In genomic region chr1:9087411-9087810, GRCh38 we compare ENCODE assay signal across 19 cellular contexts. TPM values are rescaled to one million over a fixed set of nuclear protein-coding genes. Genes with fewer than 3 reads are reported as not detected.
"Had no signal": no experiment of that assay in that cellular context is flagged by ENCODE, and none has a peak within 500 bp of the region (broad histone marks: within the 10 kb centered on the region; RNA-seq: fewer than 3 reads in every experiment).

No MANE protein-coding gene starts in this region.

- H3K27ac Mint-ChIP-seq: dendritic cell treated with granulocyte-macrophage colony-stimulating factor and Interleukin-4, amounts not matched to agents 40 ng/mL and 50 ng/mL, for 4 days; effector memory CD8-positive, alpha-beta T cell; endodermal cell had no signal

- H3K4me3 Mint-ChIP-seq: dendritic cell treated with granulocyte-macrophage colony-stimulating factor and Interleukin-4, amounts not matched to agents 40 ng/mL and 50 ng/mL, for 4 days; effector memory CD8-positive, alpha-beta T cell; endodermal cell; naive thymus-derived CD4-positive, alpha-beta T cell had no signal

- H3K36me3 Mint-ChIP-seq: naive thymus-derived CD4-positive, alpha-beta T cell had no signal

- H3K4me3 ChIP-seq: colonic mucosa, gastroesophageal sphincter, heart left ventricle, left lung, lower lobe of right lung had no signal

- H3K36me3 ChIP-seq: colonic mucosa, gastroesophageal sphincter, heart left ventricle, left lung, lower lobe of right lung had no signal

- H3K4me1 Mint-ChIP-seq: endodermal cell had no signal

- H3K27me3 ChIP-seq: colonic mucosa, gastroesophageal sphincter, heart left ventricle, left lung had no signal

- H3K9me3 ChIP-seq: colonic mucosa, gastroesophageal sphincter, left lung, lower lobe of right lung had no signal

- H3K27ac ChIP-seq: colonic mucosa, epithelial cell of prostate, foreskin keratinocyte, gastroesophageal sphincter, heart left ventricle, lower lobe of right lung had no signal

- H3K9me3 Mint-ChIP-seq: dendritic cell treated with granulocyte-macrophage colony-stimulating factor and Interleukin-4, amounts not matched to agents 40 ng/mL and 50 ng/mL, for 4 days; effector memory CD8-positive, alpha-beta T cell; naive thymus-derived CD4-positive, alpha-beta T cell had no signal

- DNase-seq: colonic mucosa; cortex of kidney; effector CD8-positive, alpha-beta T cell; effector memory CD8-positive, alpha-beta T cell; endodermal cell; erythroblast; foreskin keratinocyte; heart left ventricle; hippocampal formation; left cardiac atrium; left lung; left ventricle myocardium superior; lower lobe of right lung; midbrain; naive thymus-derived CD4-positive, alpha-beta T cell had no signal

RNA-seq across cellular contexts. Expression of gene SLC2A5, which starts 18.0 kb away (rescaled TPM):
- total RNA-seq: endodermal cell, kidney epithelial cell had no signal
- polyA plus RNA-seq: naive thymus-derived CD4-positive, alpha-beta T cell had no signal
